1 cellular context compared by ENCODE assay signal in the genomic region with DNA sequence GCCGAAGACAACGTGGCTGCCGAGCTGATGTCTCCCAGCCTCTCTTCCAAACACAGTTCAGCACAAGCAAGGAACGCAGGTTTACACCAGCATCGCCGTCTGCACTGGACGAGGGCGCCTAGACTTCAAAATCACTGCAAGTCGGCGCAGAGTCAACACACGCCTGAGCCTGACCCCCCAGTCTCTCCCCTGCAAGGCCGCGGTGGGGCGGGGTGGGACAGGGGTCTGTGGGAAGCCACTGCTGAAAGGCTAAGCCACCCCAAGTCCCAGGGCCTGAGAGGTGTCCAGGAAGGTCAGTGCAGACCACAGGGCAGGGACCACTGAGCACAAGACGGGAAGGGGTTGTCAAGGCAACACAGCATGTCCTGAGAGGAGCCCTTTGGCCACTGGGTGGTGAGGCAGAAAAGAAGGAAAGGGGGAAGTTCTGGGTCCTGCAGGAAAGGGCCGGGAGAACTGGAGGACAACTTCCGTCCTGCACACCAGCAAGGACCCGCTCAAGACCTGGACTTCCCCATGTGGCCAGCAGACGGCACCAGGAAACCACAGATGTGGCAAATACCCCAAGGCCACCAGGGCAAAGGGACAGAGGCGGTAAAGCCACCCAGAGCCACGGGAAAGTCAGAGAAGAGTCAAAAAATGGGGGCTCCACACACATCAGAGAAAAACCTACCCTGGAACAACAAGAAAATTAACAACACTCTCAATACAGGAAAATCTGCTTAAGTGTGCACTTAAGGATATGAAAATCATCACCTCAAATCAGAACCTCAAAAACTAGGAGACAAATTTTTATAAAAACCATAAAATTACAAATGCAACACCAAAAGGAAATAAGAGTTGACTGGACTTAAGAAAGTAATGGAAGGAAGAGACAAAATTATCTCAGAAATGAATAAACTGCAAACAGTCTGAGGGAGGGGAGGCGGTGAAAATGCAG.
TF ChIP-seq lines count a peak whose summit lies in the region.

No MANE protein-coding gene starts in this region.

TF ChIP-seq in HepG2, 621 proteins besides CTCF, POLR2A, EP300 and RAD21 (continued from another document and continues in another):
- TF ChIP-seq, protein P1, sequence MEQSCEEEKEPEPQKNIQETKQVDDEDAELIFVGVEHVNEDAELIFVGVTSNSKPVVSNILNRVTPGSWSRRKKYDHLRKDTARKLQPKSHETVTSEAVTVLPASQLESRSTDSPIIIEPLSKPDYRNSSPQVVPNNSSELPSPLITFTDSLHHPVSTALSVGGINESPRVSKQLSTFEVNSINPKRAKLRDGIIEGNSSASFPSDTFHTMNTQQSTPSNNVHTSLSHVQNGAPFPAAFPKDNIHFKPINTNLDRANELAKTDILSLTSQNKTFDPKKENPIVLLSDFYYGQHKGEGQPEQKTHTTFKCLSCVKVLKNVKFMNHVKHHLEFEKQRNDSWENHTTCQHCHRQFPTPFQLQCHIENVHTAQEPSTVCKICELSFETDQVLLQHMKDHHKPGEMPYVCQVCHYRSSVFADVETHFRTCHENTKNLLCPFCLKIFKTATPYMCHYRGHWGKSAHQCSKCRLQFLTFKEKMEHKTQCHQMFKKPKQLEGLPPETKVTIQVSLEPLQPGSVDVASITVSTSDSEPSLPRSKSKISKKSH (CRISPR knock-in tag; IDR thresholded peaks at IDR 0.05; ENCODE audit: borderline replicate concordance), result peak; percentile 54; the same call in 1 of the 2 replicates
- TF ChIP-seq, protein P2, sequence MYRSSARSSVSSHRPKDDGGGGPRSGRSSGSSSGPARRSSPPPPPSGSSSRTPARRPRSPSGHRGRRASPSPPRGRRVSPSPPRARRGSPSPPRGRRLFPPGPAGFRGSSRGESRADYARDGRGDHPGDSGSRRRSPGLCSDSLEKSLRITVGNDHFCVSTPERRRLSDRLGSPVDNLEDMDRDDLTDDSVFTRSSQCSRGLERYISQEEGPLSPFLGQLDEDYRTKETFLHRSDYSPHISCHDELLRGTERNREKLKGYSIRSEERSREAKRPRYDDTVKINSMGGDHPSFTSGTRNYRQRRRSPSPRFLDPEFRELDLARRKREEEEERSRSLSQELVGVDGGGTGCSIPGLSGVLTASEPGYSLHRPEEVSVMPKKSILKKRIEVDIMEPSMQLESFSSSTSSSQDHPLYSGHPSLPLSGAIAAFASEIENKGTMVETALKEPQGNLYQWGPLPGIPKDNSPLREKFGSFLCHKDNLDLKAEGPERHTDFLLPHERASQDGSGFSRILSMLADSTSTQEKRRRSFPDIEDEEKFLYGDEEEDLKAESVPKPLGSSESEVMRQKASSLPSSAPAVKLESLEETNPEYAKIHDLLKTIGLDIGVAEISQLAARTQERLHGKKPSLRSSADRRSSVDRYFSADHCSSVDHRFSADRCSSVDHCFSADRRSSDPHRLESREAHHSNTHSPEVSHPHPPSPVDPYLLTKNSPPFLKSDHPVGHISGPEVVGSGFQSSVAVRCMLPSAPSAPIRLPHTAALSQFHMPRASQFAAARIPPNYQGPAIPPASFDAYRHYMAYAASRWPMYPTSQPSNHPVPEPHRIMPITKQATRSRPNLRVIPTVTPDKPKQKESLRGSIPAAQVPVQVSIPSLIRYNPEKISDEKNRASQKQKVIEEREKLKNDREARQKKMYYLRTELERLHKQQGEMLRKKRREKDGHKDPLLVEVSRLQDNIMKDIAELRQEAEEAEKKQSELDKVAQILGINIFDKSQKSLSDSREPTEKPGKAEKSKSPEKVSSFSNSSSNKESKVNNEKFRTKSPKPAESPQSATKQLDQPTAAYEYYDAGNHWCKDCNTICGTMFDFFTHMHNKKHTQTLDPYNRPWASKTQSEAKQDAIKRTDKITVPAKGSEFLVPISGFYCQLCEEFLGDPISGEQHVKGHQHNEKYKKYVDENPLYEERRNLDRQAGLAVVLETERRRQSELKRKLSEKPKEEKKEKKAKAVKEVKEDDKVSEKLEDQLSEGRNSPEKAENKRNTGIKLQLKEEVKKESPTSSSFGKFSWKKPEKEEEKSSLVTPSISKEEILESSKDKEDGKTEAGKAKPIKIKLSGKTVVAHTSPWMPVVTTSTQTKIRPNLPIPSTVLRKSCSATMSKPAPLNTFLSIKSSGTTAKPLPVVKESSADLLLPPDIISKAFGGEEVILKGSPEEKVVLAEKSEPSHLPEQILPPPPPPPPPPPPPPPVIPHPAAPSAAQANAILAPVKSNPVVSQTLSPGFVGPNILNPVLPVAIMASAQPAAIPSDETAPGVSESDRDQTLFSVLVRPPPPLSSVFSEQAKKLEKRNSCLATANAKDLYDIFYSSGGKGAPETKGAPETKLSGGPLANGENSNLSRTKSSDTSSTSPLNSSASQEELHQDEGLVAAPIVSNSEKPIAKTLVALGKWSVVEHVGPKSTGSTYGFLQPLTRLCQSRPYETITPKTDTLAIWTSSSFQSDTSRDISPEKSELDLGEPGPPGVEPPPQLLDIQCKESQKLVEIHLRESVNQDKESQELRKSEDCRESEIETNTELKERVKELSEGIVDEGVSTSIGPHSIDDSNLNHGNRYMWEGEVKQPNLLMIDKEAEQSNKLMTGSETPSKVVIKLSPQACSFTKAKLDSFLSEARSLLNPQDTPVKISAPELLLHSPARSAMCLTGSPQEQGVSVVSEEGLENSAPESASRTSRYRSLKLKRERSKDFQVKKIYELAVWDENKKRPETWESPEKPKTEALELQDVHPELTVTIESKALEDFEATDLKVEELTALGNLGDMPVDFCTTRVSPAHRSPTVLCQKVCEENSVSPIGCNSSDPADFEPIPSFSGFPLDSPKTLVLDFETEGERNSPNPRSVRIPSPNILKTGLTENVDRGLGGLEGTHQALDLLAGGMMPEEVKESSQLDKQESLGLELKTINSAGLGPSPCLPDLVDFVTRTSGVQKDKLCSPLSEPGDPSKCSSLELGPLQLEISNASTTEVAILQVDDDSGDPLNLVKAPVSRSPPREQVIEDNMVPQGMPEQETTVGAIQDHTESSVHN (CRISPR knock-in tag; IDR thresholded peaks at IDR 0.05), result peak; percentile 84
- TF ChIP-seq, protein P3, sequence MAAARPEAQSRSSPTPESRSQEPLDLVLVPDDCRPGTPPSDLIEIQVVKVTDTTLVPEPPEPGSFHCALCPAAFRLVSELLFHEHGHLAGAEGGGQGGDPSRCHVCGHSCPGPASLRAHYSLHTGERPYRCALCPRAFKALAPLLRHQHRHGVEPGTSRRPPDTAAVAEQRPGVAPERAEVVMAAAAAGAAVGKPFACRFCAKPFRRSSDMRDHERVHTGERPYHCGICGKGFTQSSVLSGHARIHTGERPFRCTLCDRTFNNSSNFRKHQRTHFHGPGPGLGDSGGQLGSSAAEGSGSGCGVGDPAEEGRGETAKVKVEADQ (CRISPR knock-in tag; IDR thresholded peaks at IDR 0.05; ENCODE audit: borderline replicate concordance), result no peak
- TF ChIP-seq, protein P4, sequence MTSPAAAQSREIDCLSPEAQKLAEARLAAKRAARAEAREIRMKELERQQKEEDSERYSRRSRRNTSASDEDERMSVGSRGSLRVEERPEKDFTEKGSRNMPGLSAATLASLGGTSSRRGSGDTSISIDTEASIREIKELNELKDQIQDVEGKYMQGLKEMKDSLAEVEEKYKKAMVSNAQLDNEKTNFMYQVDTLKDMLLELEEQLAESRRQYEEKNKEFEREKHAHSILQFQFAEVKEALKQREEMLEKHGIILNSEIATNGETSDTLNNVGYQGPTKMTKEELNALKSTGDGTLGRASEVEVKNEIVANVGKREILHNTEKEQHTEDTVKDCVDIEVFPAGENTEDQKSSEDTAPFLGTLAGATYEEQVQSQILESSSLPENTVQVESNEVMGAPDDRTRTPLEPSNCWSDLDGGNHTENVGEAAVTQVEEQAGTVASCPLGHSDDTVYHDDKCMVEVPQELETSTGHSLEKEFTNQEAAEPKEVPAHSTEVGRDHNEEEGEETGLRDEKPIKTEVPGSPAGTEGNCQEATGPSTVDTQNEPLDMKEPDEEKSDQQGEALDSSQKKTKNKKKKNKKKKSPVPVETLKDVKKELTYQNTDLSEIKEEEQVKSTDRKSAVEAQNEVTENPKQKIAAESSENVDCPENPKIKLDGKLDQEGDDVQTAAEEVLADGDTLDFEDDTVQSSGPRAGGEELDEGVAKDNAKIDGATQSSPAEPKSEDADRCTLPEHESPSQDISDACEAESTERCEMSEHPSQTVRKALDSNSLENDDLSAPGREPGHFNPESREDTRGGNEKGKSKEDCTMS (CRISPR knock-in tag; conservative IDR thresholded peaks at IDR 0.05), result no peak
- TF ChIP-seq NFKBIZ (CRISPR knock-in tag; IDR thresholded peaks at IDR 0.05) (no peak), ZNF777 (CRISPR knock-in tag; IDR thresholded peaks at IDR 0.05) (no peak), NFKB2 (CRISPR knock-in tag; IDR thresholded peaks at IDR 0.05; ENCODE audit: borderline replicate concordance) (no peak), RFX1 (IDR thresholded peaks at IDR 0.05) (no peak; the same call in 1 of the 2 replicates), NFE2L1 (CRISPR knock-in tag; IDR thresholded peaks at IDR 0.05; ENCODE audit: borderline replicate concordance) (no peak), HCFC1 (IDR thresholded peaks at IDR 0.05; ENCODE audit: low read depth, low read length) (no peak), NBN (conservative IDR thresholded peaks at IDR 0.05) (no peak), POLR2AphosphoS5 (IDR thresholded peaks at IDR 0.05; ENCODE audit: low read depth, low read length) (no peak), ZNF605 (CRISPR knock-in tag; IDR thresholded peaks at IDR 0.05) (no peak), ERF (CRISPR knock-in tag; IDR thresholded peaks at IDR 0.05) (0 out of 2 replicates have a peak, but pooled peaks have one; percentile 43), SIN3B (IDR thresholded peaks at IDR 0.05; ENCODE audit: low read length) (no peak), KMT2A (CRISPR knock-in tag; IDR thresholded peaks at IDR 0.05) (0 out of 2 replicates have a peak, but pooled peaks have one; percentile 35), RARG (CRISPR knock-in tag; IDR thresholded peaks at IDR 0.05; ENCODE audit: low read depth) (no peak)
- TF ChIP-seq, protein P5, sequence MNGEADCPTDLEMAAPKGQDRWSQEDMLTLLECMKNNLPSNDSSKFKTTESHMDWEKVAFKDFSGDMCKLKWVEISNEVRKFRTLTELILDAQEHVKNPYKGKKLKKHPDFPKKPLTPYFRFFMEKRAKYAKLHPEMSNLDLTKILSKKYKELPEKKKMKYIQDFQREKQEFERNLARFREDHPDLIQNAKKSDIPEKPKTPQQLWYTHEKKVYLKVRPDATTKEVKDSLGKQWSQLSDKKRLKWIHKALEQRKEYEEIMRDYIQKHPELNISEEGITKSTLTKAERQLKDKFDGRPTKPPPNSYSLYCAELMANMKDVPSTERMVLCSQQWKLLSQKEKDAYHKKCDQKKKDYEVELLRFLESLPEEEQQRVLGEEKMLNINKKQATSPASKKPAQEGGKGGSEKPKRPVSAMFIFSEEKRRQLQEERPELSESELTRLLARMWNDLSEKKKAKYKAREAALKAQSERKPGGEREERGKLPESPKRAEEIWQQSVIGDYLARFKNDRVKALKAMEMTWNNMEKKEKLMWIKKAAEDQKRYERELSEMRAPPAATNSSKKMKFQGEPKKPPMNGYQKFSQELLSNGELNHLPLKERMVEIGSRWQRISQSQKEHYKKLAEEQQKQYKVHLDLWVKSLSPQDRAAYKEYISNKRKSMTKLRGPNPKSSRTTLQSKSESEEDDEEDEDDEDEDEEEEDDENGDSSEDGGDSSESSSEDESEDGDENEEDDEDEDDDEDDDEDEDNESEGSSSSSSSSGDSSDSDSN (CRISPR knock-in tag; IDR thresholded peaks at IDR 0.05), result no peak
- TF ChIP-seq, protein P6, sequence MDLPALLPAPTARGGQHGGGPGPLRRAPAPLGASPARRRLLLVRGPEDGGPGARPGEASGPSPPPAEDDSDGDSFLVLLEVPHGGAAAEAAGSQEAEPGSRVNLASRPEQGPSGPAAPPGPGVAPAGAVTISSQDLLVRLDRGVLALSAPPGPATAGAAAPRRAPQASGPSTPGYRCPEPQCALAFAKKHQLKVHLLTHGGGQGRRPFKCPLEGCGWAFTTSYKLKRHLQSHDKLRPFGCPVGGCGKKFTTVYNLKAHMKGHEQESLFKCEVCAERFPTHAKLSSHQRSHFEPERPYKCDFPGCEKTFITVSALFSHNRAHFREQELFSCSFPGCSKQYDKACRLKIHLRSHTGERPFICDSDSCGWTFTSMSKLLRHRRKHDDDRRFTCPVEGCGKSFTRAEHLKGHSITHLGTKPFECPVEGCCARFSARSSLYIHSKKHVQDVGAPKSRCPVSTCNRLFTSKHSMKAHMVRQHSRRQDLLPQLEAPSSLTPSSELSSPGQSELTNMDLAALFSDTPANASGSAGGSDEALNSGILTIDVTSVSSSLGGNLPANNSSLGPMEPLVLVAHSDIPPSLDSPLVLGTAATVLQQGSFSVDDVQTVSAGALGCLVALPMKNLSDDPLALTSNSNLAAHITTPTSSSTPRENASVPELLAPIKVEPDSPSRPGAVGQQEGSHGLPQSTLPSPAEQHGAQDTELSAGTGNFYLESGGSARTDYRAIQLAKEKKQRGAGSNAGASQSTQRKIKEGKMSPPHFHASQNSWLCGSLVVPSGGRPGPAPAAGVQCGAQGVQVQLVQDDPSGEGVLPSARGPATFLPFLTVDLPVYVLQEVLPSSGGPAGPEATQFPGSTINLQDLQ (CRISPR knock-in tag; IDR thresholded peaks at IDR 0.05), result no peak
- TF ChIP-seq, protein P7, sequence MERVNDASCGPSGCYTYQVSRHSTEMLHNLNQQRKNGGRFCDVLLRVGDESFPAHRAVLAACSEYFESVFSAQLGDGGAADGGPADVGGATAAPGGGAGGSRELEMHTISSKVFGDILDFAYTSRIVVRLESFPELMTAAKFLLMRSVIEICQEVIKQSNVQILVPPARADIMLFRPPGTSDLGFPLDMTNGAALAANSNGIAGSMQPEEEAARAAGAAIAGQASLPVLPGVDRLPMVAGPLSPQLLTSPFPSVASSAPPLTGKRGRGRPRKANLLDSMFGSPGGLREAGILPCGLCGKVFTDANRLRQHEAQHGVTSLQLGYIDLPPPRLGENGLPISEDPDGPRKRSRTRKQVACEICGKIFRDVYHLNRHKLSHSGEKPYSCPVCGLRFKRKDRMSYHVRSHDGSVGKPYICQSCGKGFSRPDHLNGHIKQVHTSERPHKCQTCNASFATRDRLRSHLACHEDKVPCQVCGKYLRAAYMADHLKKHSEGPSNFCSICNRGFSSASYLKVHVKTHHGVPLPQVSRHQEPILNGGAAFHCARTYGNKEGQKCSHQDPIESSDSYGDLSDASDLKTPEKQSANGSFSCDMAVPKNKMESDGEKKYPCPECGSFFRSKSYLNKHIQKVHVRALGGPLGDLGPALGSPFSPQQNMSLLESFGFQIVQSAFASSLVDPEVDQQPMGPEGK (CRISPR knock-in tag; IDR thresholded peaks at IDR 0.05), result peak; percentile 37; the same call in 1 of the 2 replicates
- TF ChIP-seq, protein P8, sequence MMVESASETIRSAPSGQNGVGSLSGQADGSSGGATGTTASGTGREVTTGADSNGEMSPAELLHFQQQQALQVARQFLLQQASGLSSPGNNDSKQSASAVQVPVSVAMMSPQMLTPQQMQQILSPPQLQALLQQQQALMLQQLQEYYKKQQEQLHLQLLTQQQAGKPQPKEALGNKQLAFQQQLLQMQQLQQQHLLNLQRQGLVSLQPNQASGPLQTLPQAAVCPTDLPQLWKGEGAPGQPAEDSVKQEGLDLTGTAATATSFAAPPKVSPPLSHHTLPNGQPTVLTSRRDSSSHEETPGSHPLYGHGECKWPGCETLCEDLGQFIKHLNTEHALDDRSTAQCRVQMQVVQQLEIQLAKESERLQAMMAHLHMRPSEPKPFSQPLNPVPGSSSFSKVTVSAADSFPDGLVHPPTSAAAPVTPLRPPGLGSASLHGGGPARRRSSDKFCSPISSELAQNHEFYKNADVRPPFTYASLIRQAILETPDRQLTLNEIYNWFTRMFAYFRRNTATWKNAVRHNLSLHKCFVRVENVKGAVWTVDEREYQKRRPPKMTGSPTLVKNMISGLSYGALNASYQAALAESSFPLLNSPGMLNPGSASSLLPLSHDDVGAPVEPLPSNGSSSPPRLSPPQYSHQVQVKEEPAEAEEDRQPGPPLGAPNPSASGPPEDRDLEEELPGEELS (CRISPR knock-in tag; IDR thresholded peaks at IDR 0.05), result no peak
